Comparison of ENCODE assay signal across 8 cellular contexts in the genomic region with DNA sequence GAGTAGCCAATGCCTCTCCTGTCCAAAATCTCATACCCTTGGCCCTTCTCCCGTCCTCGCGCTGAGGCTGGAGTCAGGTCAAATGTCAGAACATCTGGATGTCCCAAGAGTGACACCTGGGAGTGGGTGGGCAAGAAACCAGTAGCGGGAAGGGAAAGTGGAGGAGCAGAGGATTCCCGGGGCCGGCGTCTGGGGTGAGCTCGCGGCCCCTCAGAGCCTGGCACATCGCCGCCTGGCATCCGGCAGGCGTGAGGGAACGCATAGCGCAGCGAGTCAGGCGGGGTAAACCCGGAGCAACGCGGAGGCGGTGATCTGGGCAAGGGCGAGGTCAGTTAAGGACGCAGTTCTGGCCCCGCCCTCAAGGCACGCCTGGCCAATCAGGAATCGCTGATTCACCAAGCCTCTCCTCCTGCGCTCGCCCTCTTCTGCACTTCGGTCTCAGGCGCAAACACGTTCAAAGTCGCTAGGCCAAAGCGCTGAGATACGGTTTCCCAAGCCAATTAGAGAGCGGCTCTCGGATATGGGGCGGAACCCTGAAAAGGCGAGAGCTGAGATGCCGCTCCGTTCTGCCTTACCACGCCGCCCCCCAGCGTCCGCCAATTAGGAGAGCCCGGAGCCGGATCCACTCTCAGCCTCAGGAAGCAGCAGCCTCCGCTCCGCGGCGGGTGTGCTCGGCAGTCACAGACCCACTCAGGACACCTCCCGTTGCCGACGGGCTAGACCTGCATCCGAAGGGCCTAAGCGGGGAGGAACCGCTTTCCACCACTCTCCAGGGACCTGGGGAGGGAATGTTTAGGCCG. TPM values are rescaled to one million over a fixed set of nuclear protein-coding genes. Genes with fewer than 3 reads are reported as not detected.
A peak's percentile ranks its signal among the peaks of the same experiment; 100 is the strongest.
DNase-seq lines count a peak whose midpoint lies in the region; TF ChIP-seq lines count a peak whose summit lies in the region.

No MANE protein-coding gene starts in this region.

- peak overlapping the region; percentile 92 for H3K27ac Mint-ChIP-seq in activated naive CD4-positive, alpha-beta T cell treated with anti-CD3 and anti-CD28 coated beads, Interleukin-2, amount 50 U/mL, for 24 hours

- peaks cover 37% of the 10 kb centered on the region for H3K4me1 Mint-ChIP-seq in activated naive CD4-positive, alpha-beta T cell treated with anti-CD3 and anti-CD28 coated beads, Interleukin-2, amount 50 U/mL, for 24 hours

- peak overlapping the region; percentile 91 for H3K4me3 Mint-ChIP-seq in activated naive CD4-positive, alpha-beta T cell treated with anti-CD3 and anti-CD28 coated beads, Interleukin-2, amount 50 U/mL, for 24 hours

- H3K9me3 Mint-ChIP-seq in activated naive CD4-positive, alpha-beta T cell treated with anti-CD3 and anti-CD28 coated beads, Interleukin-2, amount 50 U/mL, for 24 hours: no peaks in the 10 kb centered on the region

- H3K36me3 Mint-ChIP-seq in activated naive CD4-positive, alpha-beta T cell treated with anti-CD3 and anti-CD28 coated beads, Interleukin-2, amount 50 U/mL, for 24 hours: peaks cover 10% of the 10 kb centered on the region

- no peaks in the 10 kb centered on the region for H3K27me3 Mint-ChIP-seq in activated naive CD4-positive, alpha-beta T cell treated with anti-CD3 and anti-CD28 coated beads, Interleukin-2, amount 50 U/mL, for 24 hours

- TF ChIP-seq CTCF in HFF-Myc (IDR thresholded peaks at IDR 0.05; ENCODE audit: low read depth, low read length, missing control alignments): no peak

- peak; percentile 98 for DNase-seq in GM04503 (ENCODE audit: low read depth)
- peak; percentile 99 for DNase-seq in HFF-Myc (ENCODE audit: extremely low read depth, low read depth)
- DNase-seq in NAMALWA (ENCODE audit: low spot score): peak; percentile 99
- DNase-seq in SK-N-DZ (ENCODE audit: low spot score): peak; percentile 99
- DNase-seq in globus pallidus (ENCODE audit: low spot score): peak; percentile 99
- DNase-seq in nucleus accumbens (lab: John Stamatoyannopoulos, UW): peak; percentile 72 to 99 (median 96)

- peak overlapping the region; percentile 90 for H3K27ac ChIP-seq in temporal lobe (ENCODE audit: low read depth, low read length)

- peak overlapping the region; percentile 59 for H3K4me3 ChIP-seq in HFF-Myc (replicated peaks; ENCODE audit: low read depth, low read length)

RNA-seq across cellular contexts. Expression of a gene that starts 22.5 kb away (rescaled TPM):
- polyA plus RNA-seq in SK-N-DZ (2014; cell fraction: cytosol; rRNA removed): 36.0 and 38.6 TPM in 2 replicates
- polyA plus RNA-seq in SK-N-DZ (2014; cell fraction: nucleus; rRNA removed): 104 and 130 TPM in 2 replicates
- total RNA-seq in temporal lobe: 26.3 TPM

RNA-seq across cellular contexts. Expression of a gene that starts 22.7 kb away (rescaled TPM):
- polyA plus RNA-seq in SK-N-DZ (2014; cell fraction: cytosol; rRNA removed): 7,428 and 7,555 TPM in 2 replicates
- polyA plus RNA-seq in SK-N-DZ (2014; cell fraction: nucleus; rRNA removed): 3,035 and 5,193 TPM in 2 replicates
- total RNA-seq in temporal lobe: 2,398 TPM

RNA-seq across cellular contexts. Expression of a gene that starts 27.8 kb away (rescaled TPM):
- polyA plus RNA-seq in SK-N-DZ (2014; cell fraction: cytosol; rRNA removed): 0.12 and 0.42 TPM in 2 replicates
- 0.19 and 0.38 TPM in 2 replicates for polyA plus RNA-seq in SK-N-DZ (2014; cell fraction: nucleus; rRNA removed)
- 4.2 TPM for total RNA-seq in temporal lobe

RNA-seq across cellular contexts. Expression of a gene that starts 39.9 kb away (rescaled TPM):
- polyA plus RNA-seq in SK-N-DZ (2014; cell fraction: cytosol; rRNA removed): 105 and 106 TPM in 2 replicates
- 200 and 246 TPM in 2 replicates for polyA plus RNA-seq in SK-N-DZ (2014; cell fraction: nucleus; rRNA removed)
- total RNA-seq in temporal lobe: 32.7 TPM

RNA-seq across cellular contexts. Expression of a gene that starts 40.3 kb away (rescaled TPM):
- 107 and 170 TPM in 2 replicates for polyA plus RNA-seq in SK-N-DZ (2014; cell fraction: cytosol; rRNA removed)
- 81.3 and 118 TPM in 2 replicates for polyA plus RNA-seq in SK-N-DZ (2014; cell fraction: nucleus; rRNA removed)
- total RNA-seq in temporal lobe: 14.3 TPM

Comparison
In these comparisons a context has a peak if more than half of its experiments do, and no peak if none do; other contexts are left out.
1. Peak in every context shown above with its lines: DNase-seq, H3K4me3 ChIP-seq and H3K27ac ChIP-seq.